Comparison of ENCODE assay signal across 8 cellular contexts in genomic region chr1:155320661-155321576, GRCh38. TPM values are rescaled to one million over a fixed set of nuclear protein-coding genes. Genes with fewer than 3 reads are reported as not detected.
DNase-seq lines count a peak whose midpoint lies in the region; ATAC-seq and TF ChIP-seq lines count a peak whose summit lies in the region.

TSS of gene RUSC1 (plus strand) at chr1:155320894. CDS start at chr1:155321774, 880 bp downstream.

- no peaks in the 10 kb centered on the region; the same call in 1 of the 2 replicates for H3K36me3 ChIP-seq in Panc1 (ENCODE audit: control insufficient read depth, insufficient read depth, low read length)

- H3K4me1 ChIP-seq in Panc1 (ENCODE audit: control insufficient read depth, insufficient read depth, low read length) = peaks cover 28% of the 10 kb centered on the region

- no peaks in the 10 kb centered on the region for H3K27me3 Mint-ChIP-seq in naive B cell
- H3K27me3 Mint-ChIP-seq in stimulated activated memory B cell treated with anti-CD40 and anti-IgM and Interleukin-4, amounts not matched to agents 10 μg/mL and 1 μg/mL and 100 μg/mL, for 72 hours = no peaks in the 10 kb centered on the region

- POLR2A ChIA-PET in Panc1 (lab: Charles Lee) = interaction anchor here (2.0 kb wide), 1 partner anchor 48 kb away, joined by 5 read pairs; the partner anchor contains the start of gene CLK2

- DNase-seq in Panc1 (ENCODE audit: low read depth, low spot score) (no peak), fibroblast of peridontal ligament (ENCODE audit: extremely low read depth) (peak; percentile 61), naive B cell (peak; percentile 69)
- DNase-seq in activated effector memory CD4-positive, alpha-beta T cell treated with anti-CD3 and anti-CD28 coated beads, Interleukin-2, amount 50 U/mL, for 16 hours = peak; percentile 89

- H3K27ac ChIP-seq in Panc1 (ENCODE audit: low read length) = peak within 1 kb of the TSS; percentile 87

- H3K4me3 ChIP-seq in Panc1 (ENCODE audit: low read depth in 2 of 2, low read length in 2 of 2) = peak within 1 kb of the TSS; percentile 92 to 96

- peak within 1 kb of the TSS; percentile 80 to 90 (median 86) for H3K4me3 Mint-ChIP-seq in naive B cell
- peak within 1 kb of the TSS; percentile 45 for H3K4me3 Mint-ChIP-seq in stimulated activated memory B cell treated with anti-CD40 and anti-IgM and Interleukin-4, amounts not matched to agents 10 μg/mL and 1 μg/mL and 100 μg/mL, for 72 hours

- no peaks in the 10 kb centered on the region for H3K27me3 ChIP-seq in Panc1 (ENCODE audit: control insufficient read depth, insufficient read depth, low read length)

- peaks cover 31 to 48% (median 34%) of the 10 kb centered on the region in 3 donors for H3K4me1 Mint-ChIP-seq in naive B cell
- H3K4me1 Mint-ChIP-seq in stimulated activated memory B cell treated with anti-CD40 and anti-IgM and Interleukin-4, amounts not matched to agents 10 μg/mL and 1 μg/mL and 100 μg/mL, for 72 hours = peaks cover 54% of the 10 kb centered on the region

- peak within 1 kb of the TSS in 5 of 6 donors; percentile 33 to 89 (median 59) for H3K27ac Mint-ChIP-seq in naive B cell
- H3K27ac Mint-ChIP-seq in stimulated activated memory B cell treated with anti-CD40 and anti-IgM and Interleukin-4, amounts not matched to agents 10 μg/mL and 1 μg/mL and 100 μg/mL, for 72 hours = no peak within 1 kb of the TSS

- BruUV-seq in Panc1 (replicated peaks; lab: Mats Ljungman, UMichigan) = TSS peak; percentile 39

- peak; percentile 52 for TF ChIP-seq POLR2A in GM15510 (IDR thresholded peaks at IDR 0.05; ENCODE audit: borderline replicate concordance, extremely low read depth, insufficient read length)

- no peak for TF ChIP-seq CTCF in Panc1 (IDR thresholded peaks at IDR 0.05)

- intact Hi-C loops in Panc1 (cut with micrococcal nuclease; ENCODE audit: unreplicated experiment) = no loop called here

- in situ Hi-C loops in Panc1 (cut with HindIII; ENCODE audit: low pct_unique_long_range_greater_than_20kb, low sequenced_read_pairs) = no loop called here

- H3K9me3 Mint-ChIP-seq in naive B cell = no peaks in the 10 kb centered on the region
- no peaks in the 10 kb centered on the region for H3K9me3 Mint-ChIP-seq in stimulated activated memory B cell treated with anti-CD40 and anti-IgM and Interleukin-4, amounts not matched to agents 10 μg/mL and 1 μg/mL and 100 μg/mL, for 72 hours

- CTCF ChIA-PET in Panc1 (lab: Charles Lee) = interaction anchor here (0.6 to 1.0 kb wide), 3 partner anchors 70 to 913 kb away, joined by 3 to 8 read pairs (median 4); no protein-coding TSS in a partner anchor

- peaks cover 0 to 8% of the 10 kb centered on the region in 2 donors for H3K36me3 Mint-ChIP-seq in naive B cell
- peaks cover 30% of the 10 kb centered on the region for H3K36me3 Mint-ChIP-seq in stimulated activated memory B cell treated with anti-CD40 and anti-IgM and Interleukin-4, amounts not matched to agents 10 μg/mL and 1 μg/mL and 100 μg/mL, for 72 hours

- ATAC-seq in Panc1 (peak; percentile 23), naive B cell (ENCODE audit: low read depth in 2 of 2) (peak; percentile 34 to 43), GM18867 (IDR thresholded peaks at IDR 0.05; ENCODE audit: unreplicated experiment) (no peak), GM21367 (IDR thresholded peaks at IDR 0.05; ENCODE audit: unreplicated experiment) (no peak)
- no peak for ATAC-seq in stimulated activated memory B cell treated with anti-CD40 and anti-IgM and Interleukin-4, amounts not matched to agents 10 μg/mL and 1 μg/mL and 100 μg/mL, for 72 hours

- no peaks in the 10 kb centered on the region for H3K9me3 ChIP-seq in Panc1 (ENCODE audit: control insufficient read depth, insufficient read depth, low read depth, low read length)

RNA-seq across cellular contexts. Expression of gene RUSC1, which starts in this region (rescaled TPM):
- 77.9 TPM for total RNA-seq in Panc1 (2021; ENCODE audit: unreplicated experiment)
- 72.9 TPM for polyA plus RNA-seq in Panc1 (2012; ENCODE audit: insufficient read length)
- 1 to 10 TPM in 5 of 6 donors, not detected in 1; 3.4 to 6.5 (median 5.0) TPM for polyA plus RNA-seq in naive B cell (ENCODE audit: low read depth in 6 of 6)

Comparison
In these comparisons a context has a peak if more than half of its experiments do, and no peak if none do; other contexts are left out.
1. ATAC-seq: peak in Panc1 (single experiment) and naive B cell (2 of 2); none in stimulated activated memory B cell treated with anti-CD40 and anti-IgM and Interleukin-4, amounts not matched to agents 10 μg/mL and 1 μg/mL and 100 μg/mL, for 72 hours (single experiment), GM18867 (single experiment) and GM21367 (single experiment).